Comparison of ENCODE assay signal across 8 cellular contexts in genomic region chr1:8396912-8397406, GRCh38.
DNase-seq lines count a peak whose midpoint lies in the region; ATAC-seq and TF ChIP-seq lines count a peak whose summit lies in the region.

No MANE protein-coding gene starts in this region.

- H3K4me1 ChIP-seq in GM23338 (ENCODE audit: insufficient read depth) = peaks cover 34% of the 10 kb centered on the region

- H3K27ac ChIP-seq in CD4-positive, alpha-beta T cell (ENCODE audit: low read depth, low read length) = peak overlapping the region; percentile 8
- H3K27ac ChIP-seq in GM23338 (ENCODE audit: low read depth) = peak overlapping the region; percentile 60

- no peaks in the 10 kb centered on the region for H3K9me2 ChIP-seq in GM23338 (ENCODE audit: insufficient read depth)

- no peak overlapping the region for H2AFZ ChIP-seq in GM23338

- CTCF ChIA-PET in CD4-positive, alpha-beta T cell (lab: Charles Lee) = interaction anchor here (1.2 to 4.0 kb wide), 3 partner anchors 11 to 34 kb away, joined by 5 to 25 read pairs (median 5); no protein-coding TSS in a partner anchor

- no peaks in the 10 kb centered on the region for H3K27me3 Mint-ChIP-seq in CD4-positive, alpha-beta T cell
- H3K27me3 Mint-ChIP-seq in GM23338 (ENCODE audit: insufficient read depth, low read depth, poor library complexity) = no peaks in the 10 kb centered on the region
- no peaks in the 10 kb centered on the region for H3K27me3 Mint-ChIP-seq in effector memory CD8-positive, alpha-beta T cell
- H3K27me3 Mint-ChIP-seq in nephron (ENCODE audit: low read depth) = no peaks in the 10 kb centered on the region

- no peaks in the 10 kb centered on the region for H3K9me3 ChIP-seq in CD4-positive, alpha-beta T cell (ENCODE audit: control insufficient read depth, low read length)

- intact Hi-C loops in CD4-positive, alpha-beta T cell (cut with DNase I, micrococcal nuclease) = loop anchor here in 1 of 2 experiments (5.0 kb wide), 1 partner anchor 75 kb away; no protein-coding TSS in a partner anchor

- ATAC-seq in CD4-positive, alpha-beta T cell (ENCODE audit: poor library complexity) = peak; percentile 61
- ATAC-seq in GM23338 = peak; percentile 31
- peak; percentile 85 for ATAC-seq in effector memory CD8-positive, alpha-beta T cell (replicated peaks)

- H3K9me3 Mint-ChIP-seq in CD4-positive, alpha-beta T cell = no peaks in the 10 kb centered on the region
- H3K9me3 Mint-ChIP-seq in GM23338 = no peaks in the 10 kb centered on the region
- no peaks in the 10 kb centered on the region for H3K9me3 Mint-ChIP-seq in effector memory CD8-positive, alpha-beta T cell
- no peaks in the 10 kb centered on the region for H3K9me3 Mint-ChIP-seq in nephron

- no peaks in the 10 kb centered on the region for H3K36me3 ChIP-seq in GM23338 (ENCODE audit: insufficient read depth)

- H3K79me2 ChIP-seq in GM23338 (replicated peaks; ENCODE audit: insufficient read depth) = peaks cover 95% of the 10 kb centered on the region

- H3K4me3 ChIP-seq in GM23338 = no peak overlapping the region

- peaks cover 21% of the 10 kb centered on the region for H4K20me1 ChIP-seq in GM23338 (replicated peaks; ENCODE audit: insufficient read depth)

- POLR2A ChIA-PET in CD4-positive, alpha-beta T cell (lab: Charles Lee) = no interaction called here

- peaks cover 74% of the 10 kb centered on the region for H3K4me1 Mint-ChIP-seq in CD4-positive, alpha-beta T cell (ENCODE audit: low read depth)
- peaks cover 49% of the 10 kb centered on the region for H3K4me1 Mint-ChIP-seq in GM23338
- peaks cover 38 to 54% of the 10 kb centered on the region in 2 donors for H3K4me1 Mint-ChIP-seq in effector memory CD8-positive, alpha-beta T cell (ENCODE audit: low read depth in 2 of 2)
- peaks cover 70% of the 10 kb centered on the region for H3K4me1 Mint-ChIP-seq in nephron

- DNase-seq in CD4-positive, alpha-beta T cell = no peak
- no peak for DNase-seq in GM23338 (ENCODE audit: low spot score)
- peak; percentile 28 for DNase-seq in RPMI8226
- peak; percentile 6 to 27 (median 14) for DNase-seq in effector memory CD8-positive, alpha-beta T cell
- DNase-seq in NCI-H82 treated with DMSO at 0.1 percent for 48 hours (lab: John Stamatoyannopoulos, UW; ENCODE audit: unreplicated experiment) = no peak
- DNase-seq in retina = no peak
- no peak for DNase-seq in activated CD4-positive, CD25-positive, alpha-beta regulatory T cell (lab: John Stamatoyannopoulos, UW)

- H3K27me3 ChIP-seq in CD4-positive, alpha-beta T cell (ENCODE audit: control insufficient read depth, insufficient read depth, low read length) = no peaks in the 10 kb centered on the region
- no peaks in the 10 kb centered on the region for H3K27me3 ChIP-seq in GM23338 (ENCODE audit: insufficient read depth)

- no peak for TF ChIP-seq CTCF in CD4-positive, alpha-beta T cell (IDR thresholded peaks at IDR 0.05)
- TF ChIP-seq CTCF in GM23338 (conservative IDR thresholded peaks at IDR 0.05; ENCODE audit: low read depth in 2 of 2) = no peak
- no peak for TF ChIP-seq CTCF in nephron (IDR thresholded peaks at IDR 0.05; ENCODE audit: unreplicated experiment in 3 of 3)

- peaks cover 47% of the 10 kb centered on the region for H3K36me3 Mint-ChIP-seq in CD4-positive, alpha-beta T cell (ENCODE audit: low read depth)
- H3K36me3 Mint-ChIP-seq in GM23338 (ENCODE audit: low read depth) (peaks cover 3% of the 10 kb centered on the region), nephron (ENCODE audit: low read depth) (peaks cover 61% of the 10 kb centered on the region)
- H3K36me3 Mint-ChIP-seq in effector memory CD8-positive, alpha-beta T cell (ENCODE audit: insufficient read depth) = peaks cover 10% of the 10 kb centered on the region

- H3K4me2 ChIP-seq in GM23338 = peak overlapping the region; percentile 31; the same call in 1 of the 2 replicates

- H3K27ac Mint-ChIP-seq in CD4-positive, alpha-beta T cell = peak overlapping the region; percentile 88
- peak overlapping the region; percentile 87 for H3K27ac Mint-ChIP-seq in GM23338
- H3K27ac Mint-ChIP-seq in effector memory CD8-positive, alpha-beta T cell = peak overlapping the region; percentile 1 to 78
- peak overlapping the region; percentile 62 to 77 (median 74) for H3K27ac Mint-ChIP-seq in nephron

- H3K4me3 Mint-ChIP-seq in CD4-positive, alpha-beta T cell = peak overlapping the region; percentile 39
- no peak overlapping the region; the same call in 2 of the 3 replicates for H3K4me3 Mint-ChIP-seq in GM23338
- peak overlapping the region; percentile 29 to 39 for H3K4me3 Mint-ChIP-seq in effector memory CD8-positive, alpha-beta T cell
- peak overlapping the region in 1 of 3 experiments; percentile 16 for H3K4me3 Mint-ChIP-seq in nephron

- H3F3A ChIP-seq in GM23338 (replicated peaks; ENCODE audit: low read depth) = no peaks in the 10 kb centered on the region

TF ChIP-seq in GM23338, 12 proteins besides CTCF, POLR2A, EP300 and RAD21:
- TF ChIP-seq JUNB (IDR thresholded peaks at IDR 0.05; ENCODE audit: unreplicated experiment) (no peak), NANOG (IDR thresholded peaks at IDR 0.05; ENCODE audit: borderline replicate concordance) (no peak), ETS1 (IDR thresholded peaks at IDR 0.05) (no peak), STAT1 (IDR thresholded peaks at IDR 0.05; ENCODE audit: unreplicated experiment) (no peak)

Comparison
In these comparisons a context has a peak if more than half of its experiments do, and no peak if none do; other contexts are left out.
1. ATAC-seq: peak in every context shown above with its lines; median percentile 85 in effector memory CD8-positive, alpha-beta T cell; 61 in CD4-positive, alpha-beta T cell; 31 in GM23338.
2. DNase-seq: peak in RPMI8226 (single experiment) and effector memory CD8-positive, alpha-beta T cell (3 of 3); none in CD4-positive, alpha-beta T cell (0 of 10), GM23338 (single experiment), NCI-H82 treated with DMSO at 0.1 percent for 48 hours (single experiment), retina (single experiment) and activated CD4-positive, CD25-positive, alpha-beta regulatory T cell (0 of 4).
3. Peak in every context shown above with its lines, with median percentiles within 50 percentile points of each other: H3K27ac Mint-ChIP-seq.